In the genomic region with DNA sequence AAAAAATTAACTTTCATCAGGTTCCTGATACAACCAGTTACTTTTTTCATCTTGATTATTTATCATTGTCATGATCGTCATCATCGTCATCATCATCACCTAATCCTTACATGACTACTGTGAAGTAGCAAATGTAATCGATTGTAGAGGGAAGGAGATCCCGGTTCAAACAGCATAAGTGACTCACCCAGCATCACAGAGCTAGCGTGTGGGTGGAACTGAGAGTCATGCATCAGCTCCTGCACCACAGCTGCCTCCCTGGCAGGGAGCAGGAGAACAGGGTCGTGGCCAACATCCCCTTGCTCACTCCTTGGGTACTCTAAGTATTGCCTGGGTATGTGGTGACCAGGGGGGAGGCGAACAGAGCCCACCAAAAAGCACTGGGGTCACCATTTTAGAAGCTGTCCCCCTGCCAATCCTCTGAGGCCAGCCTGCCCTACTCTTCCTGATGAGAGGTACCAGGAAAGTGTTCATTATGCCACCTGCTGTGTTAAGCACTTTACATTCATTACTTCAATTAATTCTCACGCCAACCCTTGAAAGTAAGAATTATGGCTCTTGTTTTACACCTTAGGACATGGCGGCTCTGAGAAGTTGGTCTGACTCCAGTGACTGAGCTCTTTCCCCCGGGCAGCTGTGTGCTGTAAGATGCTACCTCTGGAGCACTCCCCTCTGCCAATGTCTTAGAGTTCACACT, we compare ENCODE assay signal across 9 cellular contexts.
A peak's percentile ranks its signal among the peaks of the same experiment; 100 is the strongest.
DNase-seq lines count a peak whose midpoint lies in the region; ATAC-seq and TF ChIP-seq lines count a peak whose summit lies in the region.
"Had no signal": no experiment of that assay in that cellular context is flagged by ENCODE, and none has a peak within 500 bp of the region (broad histone marks: within the 10 kb centered on the region; RNA-seq: fewer than 3 reads in every experiment).

No MANE protein-coding gene starts in this region.

- H3K27ac Mint-ChIP-seq in activated CD4-positive, alpha-beta memory T cell treated with anti-CD3 and anti-CD28 coated beads for 36 hours: peak overlapping the region; percentile 53
- no peak overlapping the region for H3K27ac Mint-ChIP-seq in stimulated activated naive CD8-positive, alpha-beta T cell treated with anti-CD3 and anti-CD28 coated beads, Interleukin-15, amount 100 ng/mL, for 72 hours

- intact Hi-C loops in activated CD4-positive, alpha-beta memory T cell treated with anti-CD3 and anti-CD28 coated beads for 36 hours (cut with micrococcal nuclease): loop anchor here (1.0 to 5.0 kb wide), 7 partner anchors 90 to 1116 kb away; no protein-coding TSS in a partner anchor
- intact Hi-C loops in head of caudate nucleus (cut with DNase I) (no loop called here), Right ventricle myocardium superior (cut with DNase I) (no loop called here)

- H3K4me3 Mint-ChIP-seq in activated CD4-positive, alpha-beta memory T cell treated with anti-CD3 and anti-CD28 coated beads for 36 hours: no peak overlapping the region
- H3K4me3 Mint-ChIP-seq in stimulated activated naive CD8-positive, alpha-beta T cell treated with anti-CD3 and anti-CD28 coated beads, Interleukin-15, amount 100 ng/mL, for 72 hours: no peak overlapping the region

- peaks cover 31% of the 10 kb centered on the region for H3K4me1 Mint-ChIP-seq in activated CD4-positive, alpha-beta memory T cell treated with anti-CD3 and anti-CD28 coated beads for 36 hours (ENCODE audit: low read depth)
- H3K4me1 Mint-ChIP-seq in stimulated activated naive CD8-positive, alpha-beta T cell treated with anti-CD3 and anti-CD28 coated beads, Interleukin-15, amount 100 ng/mL, for 72 hours: peaks cover 29% of the 10 kb centered on the region

- no peak for TF ChIP-seq POLR2A in GM18505 (IDR thresholded peaks at IDR 0.05; ENCODE audit: borderline replicate concordance, extremely low read depth, insufficient read depth, insufficient read length)

- peak; percentile 72 for ATAC-seq in GM18505 (IDR thresholded peaks at IDR 0.05; ENCODE audit: unreplicated experiment)
- peak; percentile 58 for ATAC-seq in HG03066 (IDR thresholded peaks at IDR 0.05; ENCODE audit: low read depth, unreplicated experiment)
- peak; percentile 100 for ATAC-seq in stimulated activated naive CD8-positive, alpha-beta T cell treated with anti-CD3 and anti-CD28 coated beads, Interleukin-15, amount 100 ng/mL, for 72 hours
- ATAC-seq in Right ventricle myocardium superior (ENCODE audit: poor library complexity): no peak
- ATAC-seq: Panc1 had no signal

- peaks cover 2% of the 10 kb centered on the region for H3K27me3 Mint-ChIP-seq in activated CD4-positive, alpha-beta memory T cell treated with anti-CD3 and anti-CD28 coated beads for 36 hours
- peaks cover 9% of the 10 kb centered on the region for H3K27me3 Mint-ChIP-seq in stimulated activated naive CD8-positive, alpha-beta T cell treated with anti-CD3 and anti-CD28 coated beads, Interleukin-15, amount 100 ng/mL, for 72 hours

- no peaks in the 10 kb centered on the region for H3K9me3 Mint-ChIP-seq in activated CD4-positive, alpha-beta memory T cell treated with anti-CD3 and anti-CD28 coated beads for 36 hours
- H3K9me3 Mint-ChIP-seq in stimulated activated naive CD8-positive, alpha-beta T cell treated with anti-CD3 and anti-CD28 coated beads, Interleukin-15, amount 100 ng/mL, for 72 hours: peaks cover 0 to 3% of the 10 kb centered on the region in 2 donors

- H3K36me3 Mint-ChIP-seq in activated CD4-positive, alpha-beta memory T cell treated with anti-CD3 and anti-CD28 coated beads for 36 hours: no peaks in the 10 kb centered on the region

- CTCF ChIA-PET in activated CD4-positive, alpha-beta memory T cell treated with anti-CD3 and anti-CD28 coated beads for 36 hours (lab: Charles Lee): interaction anchor here (0.5 to 1.4 kb wide), 5 partner anchors 93 to 559 kb away, joined by 3 to 5 read pairs (median 4); no protein-coding TSS in a partner anchor

- DNase-seq in activated CD4-positive, alpha-beta memory T cell treated with anti-CD3 and anti-CD28 coated beads for 36 hours: peak; percentile 90
- DNase-seq in head of caudate nucleus: peak; percentile 21 to 90 (median 65)
- DNase-seq in stimulated activated naive CD8-positive, alpha-beta T cell treated with anti-CD3 and anti-CD28 coated beads, Interleukin-15, amount 100 ng/mL, for 72 hours: peak; percentile 66 to 80
- no peak for DNase-seq in Right ventricle myocardium superior
- DNase-seq in NCI-H2029 (lab: John Stamatoyannopoulos, UW): no peak
- no peak for DNase-seq in hippocampal formation (lab: John Stamatoyannopoulos, UW)

- POLR2A ChIA-PET in activated CD4-positive, alpha-beta memory T cell treated with anti-CD3 and anti-CD28 coated beads for 36 hours (lab: Charles Lee): no interaction called here

Comparison
In these comparisons a context has a peak if more than half of its experiments do, and no peak if none do; other contexts are left out.
1. DNase-seq: peak in activated CD4-positive, alpha-beta memory T cell treated with anti-CD3 and anti-CD28 coated beads for 36 hours (single experiment), head of caudate nucleus (42 of 42) and stimulated activated naive CD8-positive, alpha-beta T cell treated with anti-CD3 and anti-CD28 coated beads, Interleukin-15, amount 100 ng/mL, for 72 hours (2 of 2); none in Right ventricle myocardium superior (single experiment), NCI-H2029 (single experiment) and hippocampal formation (0 of 2).